ENCODE assay signal across 8 cellular contexts in the genomic region with DNA sequence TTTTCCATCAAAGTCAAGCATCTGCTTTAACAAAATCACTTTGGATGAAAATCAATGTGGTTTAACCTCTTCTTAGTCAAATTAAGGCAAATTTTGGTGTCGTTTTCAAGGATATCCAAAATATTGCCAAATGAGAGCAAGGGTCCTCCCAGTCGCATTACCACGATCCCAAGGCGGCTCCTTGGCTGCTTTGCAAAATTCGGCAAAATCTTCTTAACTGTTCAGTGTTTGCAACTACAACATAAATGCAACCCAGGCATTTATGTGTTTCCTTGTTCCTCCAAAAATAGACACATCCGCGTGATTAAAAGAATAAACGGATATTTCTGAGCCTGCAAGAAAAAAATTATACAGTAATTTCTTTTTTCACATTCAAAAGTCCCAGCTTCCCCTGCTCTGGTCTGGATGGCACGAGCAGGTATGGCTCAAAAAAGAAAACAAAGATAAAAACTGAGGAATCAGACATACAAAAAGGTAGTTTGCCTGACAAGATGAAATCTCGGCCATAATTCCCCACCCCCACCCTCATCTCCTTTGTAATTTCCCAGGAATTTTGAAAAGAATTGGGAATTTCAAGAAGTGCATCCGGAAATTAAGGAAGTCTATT. TPM values are rescaled to one million over a fixed set of nuclear protein-coding genes. Genes with fewer than 3 reads are reported as not detected.
DNase-seq lines count a peak whose midpoint lies in the region; ATAC-seq, FAIRE-seq and TF ChIP-seq lines count a peak whose summit lies in the region.

No MANE protein-coding gene starts in this region.

- TF ChIP-seq CTCF in foreskin fibroblast (IDR thresholded peaks at IDR 0.05; ENCODE audit: low read depth, low read length) (no peak), sigmoid colon (IDR thresholded peaks at IDR 0.05) (no peak)

- peak overlapping the region in 2 of 3 donors; percentile 53 to 76 for H3K4me3 Mint-ChIP-seq in T-cell

- H3K27me3 Mint-ChIP-seq in T-cell = peaks cover 62 to 74% of the 10 kb centered on the region in 2 donors

- H3K36me3 ChIP-seq in sigmoid colon = no peaks in the 10 kb centered on the region

- no peak for TF ChIP-seq POLR2A in sigmoid colon (IDR thresholded peaks at IDR 0.05)

- peak; percentile 35 for FAIRE-seq in GM18507 (lab: Jason Lieb, UNC)

- no peaks in the 10 kb centered on the region for H3K9me3 ChIP-seq in sigmoid colon

- 26 to 39% methylated on average over 11 of the region's 11 CpGs for whole genome bisulfite sequencing in sigmoid colon, 2 donors

- DNase-seq in GM18507 (ENCODE audit: extremely low spot score, insufficient read length, low read depth) (no peak), T-cell (no peak), foreskin fibroblast (peak in 1 of 2 donors; percentile 30), sigmoid colon (no peak), anterior cingulate cortex (lab: John Stamatoyannopoulos, UW) (no peak), SIG-M5 (lab: John Stamatoyannopoulos, UW) (no peak)
- DNase-seq in stimulated activated CD4-positive, alpha-beta T cell treated with anti-CD3 and anti-CD28 coated beads, Interleukin-15, amount 100 ng/mL, for 24 hours = no peak

- peaks cover 0 to 6% (median 0%) of the 10 kb centered on the region in 3 donors for H3K27me3 ChIP-seq in sigmoid colon

- ATAC-seq in T-cell (replicated peaks in 1 of 4) (no peak), GM19395 (IDR thresholded peaks at IDR 0.05; ENCODE audit: unreplicated experiment) (no peak)

- CTCF ChIA-PET in T-cell (lab: Charles Lee) = interaction anchor here in 1 of 2 donors (4.0 kb wide), 1 partner anchor 23 kb away, joined by 16 read pairs; no protein-coding TSS in a partner anchor

- intact Hi-C loops in sigmoid colon (cut with DNase I) = loop anchor here (5.0 to 10.0 kb wide), 2 partner anchors 1195 to 1578 kb away; a partner anchor contains a TSS

- peaks cover 39 to 46% (median 43%) of the 10 kb centered on the region in 3 donors for H3K4me1 Mint-ChIP-seq in T-cell

- H3K27ac ChIP-seq in sigmoid colon = peak overlapping the region; percentile 86 to 99 (median 92)

- H3K4me3 ChIP-seq in foreskin fibroblast (ENCODE audit: low read depth in 1 of 2, low read length in 2 of 2) (peak overlapping the region; percentile 60 to 84), sigmoid colon (peak overlapping the region; percentile 45 to 68 (median 64))

- peaks cover 0 to 75% (median 44%) of the 10 kb centered on the region in 4 donors for H3K4me1 ChIP-seq in sigmoid colon

- H3K27ac Mint-ChIP-seq in T-cell = no peak overlapping the region

- POLR2A ChIA-PET in T-cell (lab: Charles Lee) = no interaction called here

- H3K9me3 Mint-ChIP-seq in T-cell = no peaks in the 10 kb centered on the region

- no peak for TF ChIP-seq EP300 in sigmoid colon (IDR thresholded peaks at IDR 0.05)

- no peaks in the 10 kb centered on the region for H3K36me3 Mint-ChIP-seq in T-cell

RNA-seq across cellular contexts. Expression of a gene that starts 6.1 kb away (rescaled TPM):
- under 1 TPM; 0.12 to 0.72 (median 0.57) TPM for total RNA-seq in T-cell
- 1 to 10 TPM in 3 of 4 donors, under 1 TPM in 1; 0.82 to 4.2 (median 3.4) TPM for total RNA-seq in sigmoid colon
- polyA plus RNA-seq in sigmoid colon = under 1 TPM in 1 of 3 donors, not detected in 2; 0.10 TPM

RNA-seq across cellular contexts. Expression of a gene that starts 14.6 kb away (rescaled TPM):
- 10 to 100 TPM; 57.7 to 76.5 (median 66.1) TPM for total RNA-seq in T-cell
- 10 to 100 TPM; 36.0 to 53.7 (median 45.1) TPM for total RNA-seq in sigmoid colon
- polyA plus RNA-seq in sigmoid colon = 10 to 100 TPM in 2 of 3 donors, 1 to 10 TPM in 1; 8.6 to 16.1 (median 10.2) TPM
